In genomic region chr13:111256946-111257345, GRCh38 we compare ENCODE assay signal across 23 cellular contexts.
"Had no signal": no experiment of that assay in that cellular context is flagged by ENCODE, and none has a peak within 500 bp of the region (broad histone marks: within the 10 kb centered on the region; RNA-seq: fewer than 3 reads in every experiment).

No MANE protein-coding gene starts in this region.

- H3K27ac ChIP-seq: coronary artery, left ventricle myocardium inferior, lower lobe of right lung, parathyroid adenoma, prostate gland, sigmoid colon, skin epidermis, stomach, thoracic aorta, transverse colon had no signal

- H3K27ac Mint-ChIP-seq: memory B cell had no signal

- H3K9me3 ChIP-seq: lower lobe of right lung, prostate gland, sigmoid colon, stomach, thoracic aorta, transverse colon had no signal

- DNase-seq: effector CD8-positive, alpha-beta T cell; left cardiac atrium; left ventricle myocardium inferior; lower lobe of right lung; midbrain; retina; sigmoid colon; stimulated activated CD4-positive, alpha-beta T cell treated with anti-CD3 and anti-CD28 coated beads, Interleukin-2, amount 100 ng/mL, for 24 hours; stimulated activated CD4-positive, alpha-beta T cell treated with anti-CD3 and anti-CD28 coated beads, Interleukin-4, amount 100 ng/mL, for 4 hours; stimulated activated naive CD4-positive, alpha-beta T cell; stomach; substantia nigra; transverse colon had no signal

- FAIRE-seq: endometrium, keratinocyte had no signal

- ATAC-seq: esophagus mucosa, left cardiac atrium, lower lobe of right lung had no signal

- H3K27me3 ChIP-seq: sigmoid colon, stomach, transverse colon had no signal

- H3K36me3 ChIP-seq: prostate gland had no signal

- H3K27me3 Mint-ChIP-seq: memory B cell had no signal

- H3K4me1 ChIP-seq: lower lobe of right lung, parathyroid adenoma, prostate gland, sigmoid colon, transverse colon had no signal

- H3K4me3 ChIP-seq: coronary artery, left ventricle myocardium inferior, lower lobe of right lung, prostate gland, sigmoid colon, skin epidermis, stomach, thoracic aorta, transverse colon had no signal

- H3K4me3 Mint-ChIP-seq: memory B cell, nephron had no signal
